1 cellular context compared by ENCODE assay signal in genomic region chr4:184451726-184452125, GRCh38.
TF ChIP-seq lines count a peak whose summit lies in the region.

No MANE protein-coding gene starts in this region.

TF ChIP-seq in GM12878, 131 proteins besides CTCF, POLR2A, EP300 and RAD21:
- TF ChIP-seq, protein P1, sequence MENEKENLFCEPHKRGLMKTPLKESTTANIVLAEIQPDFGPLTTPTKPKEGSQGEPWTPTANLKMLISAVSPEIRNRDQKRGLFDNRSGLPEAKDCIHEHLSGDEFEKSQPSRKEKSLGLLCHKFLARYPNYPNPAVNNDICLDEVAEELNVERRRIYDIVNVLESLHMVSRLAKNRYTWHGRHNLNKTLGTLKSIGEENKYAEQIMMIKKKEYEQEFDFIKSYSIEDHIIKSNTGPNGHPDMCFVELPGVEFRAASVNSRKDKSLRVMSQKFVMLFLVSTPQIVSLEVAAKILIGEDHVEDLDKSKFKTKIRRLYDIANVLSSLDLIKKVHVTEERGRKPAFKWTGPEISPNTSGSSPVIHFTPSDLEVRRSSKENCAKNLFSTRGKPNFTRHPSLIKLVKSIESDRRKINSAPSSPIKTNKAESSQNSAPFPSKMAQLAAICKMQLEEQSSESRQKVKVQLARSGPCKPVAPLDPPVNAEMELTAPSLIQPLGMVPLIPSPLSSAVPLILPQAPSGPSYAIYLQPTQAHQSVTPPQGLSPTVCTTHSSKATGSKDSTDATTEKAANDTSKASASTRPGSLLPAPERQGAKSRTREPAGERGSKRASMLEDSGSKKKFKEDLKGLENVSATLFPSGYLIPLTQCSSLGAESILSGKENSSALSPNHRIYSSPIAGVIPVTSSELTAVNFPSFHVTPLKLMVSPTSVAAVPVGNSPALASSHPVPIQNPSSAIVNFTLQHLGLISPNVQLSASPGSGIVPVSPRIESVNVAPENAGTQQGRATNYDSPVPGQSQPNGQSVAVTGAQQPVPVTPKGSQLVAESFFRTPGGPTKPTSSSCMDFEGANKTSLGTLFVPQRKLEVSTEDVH (IDR thresholded peaks at IDR 0.05; ENCODE audit: low read depth, partially characterized antibody): no peak
- 0 out of 2 replicates have a peak, but pooled peaks have one; percentile 26 for TF ChIP-seq SPI1 (IDR thresholded peaks at IDR 0.05; ENCODE audit: borderline replicate concordance, insufficient read depth, low read depth, low read length)
